In the genomic region with DNA sequence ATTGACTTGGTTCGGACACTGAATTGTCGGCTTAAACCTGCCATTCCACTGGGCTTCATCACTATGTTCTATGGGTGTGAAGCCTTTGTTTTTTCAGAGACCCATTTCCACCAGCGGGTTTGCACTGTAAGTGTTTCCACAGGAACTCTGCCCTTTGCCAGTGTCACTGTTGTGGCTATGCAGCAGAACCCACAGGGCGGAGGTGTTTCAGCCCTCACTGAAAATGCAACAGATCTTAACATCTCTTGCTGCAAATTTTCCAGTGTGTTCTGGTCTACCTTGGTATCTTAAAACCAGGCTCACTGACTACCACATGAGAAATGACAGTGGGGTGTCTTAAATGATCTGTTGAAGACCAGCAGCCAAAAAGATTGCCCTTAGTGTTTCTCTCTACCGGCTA, we compare ENCODE assay signal across 8 cellular contexts. TPM values are rescaled to one million over a fixed set of nuclear protein-coding genes. Genes with fewer than 3 reads are reported as not detected.
DNase-seq lines count a peak whose midpoint lies in the region; ATAC-seq lines count a peak whose summit lies in the region.

No MANE protein-coding gene starts in this region.

- H3K27ac Mint-ChIP-seq in immature natural killer cell: peak overlapping the region; percentile 89 to 98 (median 96)

- H3K9me3 Mint-ChIP-seq in immature natural killer cell: no peaks in the 10 kb centered on the region

- H3K36me3 Mint-ChIP-seq in immature natural killer cell: peaks cover 0 to 16% (median 11%) of the 10 kb centered on the region in 3 donors

- H3K27me3 Mint-ChIP-seq in immature natural killer cell (ENCODE audit: low read depth in 3 of 3): peaks cover 0 to 28% (median 23%) of the 10 kb centered on the region in 3 donors

- peaks cover 20 to 98% of the 10 kb centered on the region in 2 donors for H3K4me1 Mint-ChIP-seq in immature natural killer cell

- peak; percentile 81 for DNase-seq in activated CD8-positive, alpha-beta memory T cell treated with anti-CD3 and anti-CD28 coated beads, Interleukin-2, amount 50 U/mL, for 4 hours
- DNase-seq in immature natural killer cell: peak; percentile 91 to 93 (median 92)
- peak; percentile 86 for DNase-seq in stimulated activated CD8-positive, alpha-beta memory T cell treated with anti-CD3 and anti-CD28 coated beads, Interleukin-4, amount 100 ng/mL, for 48 hours
- DNase-seq in NCI-H774 (lab: John Stamatoyannopoulos, UW): no peak
- no peak for DNase-seq in amygdala (lab: John Stamatoyannopoulos, UW)

- peak overlapping the region; percentile 77 to 83 (median 80) for H3K4me3 Mint-ChIP-seq in immature natural killer cell

- peak; percentile 38 for ATAC-seq in HG03432 (IDR thresholded peaks at IDR 0.05; ENCODE audit: unreplicated experiment)
- no peak for ATAC-seq in GM21526 (IDR thresholded peaks at IDR 0.05; ENCODE audit: low FRiP score, unreplicated experiment)
- ATAC-seq in GM19463 (IDR thresholded peaks at IDR 0.05; ENCODE audit: unreplicated experiment): no peak

RNA-seq across cellular contexts. Expression of a gene that starts 21.1 kb away (rescaled TPM):
- 100 to 1,000 TPM; 231 to 451 (median 335) TPM for polyA plus RNA-seq in immature natural killer cell

Comparison
In these comparisons a context has a peak if more than half of its experiments do, and no peak if none do; other contexts are left out.
1. DNase-seq: peak in activated CD8-positive, alpha-beta memory T cell treated with anti-CD3 and anti-CD28 coated beads, Interleukin-2, amount 50 U/mL, for 4 hours (single experiment), immature natural killer cell (3 of 3) and stimulated activated CD8-positive, alpha-beta memory T cell treated with anti-CD3 and anti-CD28 coated beads, Interleukin-4, amount 100 ng/mL, for 48 hours (single experiment); none in NCI-H774 (single experiment) and amygdala (0 of 56).